ENCODE assay signal across 8 cellular contexts in genomic region chr12:31959051-31959700, GRCh38. TPM values are rescaled to one million over a fixed set of nuclear protein-coding genes. Genes with fewer than 3 reads are reported as not detected.
DNase-seq lines count a peak whose midpoint lies in the region; ATAC-seq lines count a peak whose summit lies in the region.

A gene with protein sequence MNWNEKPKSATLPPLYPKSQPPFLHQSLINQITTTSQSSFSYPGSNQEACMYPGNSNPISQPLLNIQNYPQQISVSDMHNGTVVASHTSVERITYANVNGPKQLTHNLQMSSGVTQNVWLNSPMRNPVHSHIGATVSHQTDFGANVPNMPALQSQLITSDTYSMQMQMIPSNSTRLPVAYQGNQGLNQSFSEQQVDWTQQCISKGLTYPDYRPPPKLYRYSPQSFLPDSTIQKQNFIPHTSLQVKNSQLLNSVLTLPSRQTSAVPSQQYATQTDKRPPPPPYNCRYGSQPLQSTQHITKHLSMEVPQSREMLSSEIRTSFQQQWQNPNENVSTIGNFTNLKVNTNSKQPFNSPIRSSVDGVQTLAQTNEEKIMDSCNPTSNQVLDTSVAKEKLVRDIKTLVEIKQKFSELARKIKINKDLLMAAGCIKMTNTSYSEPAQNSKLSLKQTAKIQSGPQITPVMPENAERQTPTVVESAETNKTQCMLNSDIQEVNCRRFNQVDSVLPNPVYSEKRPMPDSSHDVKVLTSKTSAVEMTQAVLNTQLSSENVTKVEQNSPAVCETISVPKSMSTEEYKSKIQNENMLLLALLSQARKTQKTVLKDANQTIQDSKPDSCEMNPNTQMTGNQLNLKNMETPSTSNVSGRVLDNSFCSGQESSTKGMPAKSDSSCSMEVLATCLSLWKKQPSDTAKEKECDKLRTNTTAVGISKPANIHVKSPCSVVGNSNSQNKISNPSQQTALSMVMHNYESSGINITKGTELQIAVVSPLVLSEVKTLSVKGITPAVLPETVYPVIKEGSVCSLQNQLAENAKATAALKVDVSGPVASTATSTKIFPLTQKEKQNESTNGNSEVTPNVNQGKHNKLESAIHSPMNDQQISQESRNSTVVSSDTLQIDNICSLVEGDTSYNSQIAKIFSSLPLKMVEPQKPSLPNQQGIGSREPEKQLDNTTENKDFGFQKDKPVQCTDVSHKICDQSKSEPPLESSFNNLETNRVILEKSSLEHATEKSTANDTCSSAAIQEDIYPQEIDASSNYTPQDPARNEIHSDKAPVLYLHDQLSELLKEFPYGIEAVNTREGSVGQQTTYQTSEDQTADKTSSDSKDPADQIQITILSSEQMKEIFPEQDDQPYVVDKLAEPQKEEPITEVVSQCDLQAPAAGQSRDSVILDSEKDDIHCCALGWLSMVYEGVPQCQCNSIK (N-terminal part only) (plus strand): TSS chr12:31959415. CDS start chr12:31980956, 21,541 bp downstream.

- no peaks in the 10 kb centered on the region for H3K9me3 ChIP-seq in endocrine pancreas (ENCODE audit: control insufficient read depth, low read length)
- no peaks in the 10 kb centered on the region for H3K9me3 ChIP-seq in mesenchymal stem cell (ENCODE audit: control insufficient read depth, low read length)

- H3K36me3 ChIP-seq in endocrine pancreas (ENCODE audit: control insufficient read depth, insufficient read depth, low read length) (no peaks in the 10 kb centered on the region), mesenchymal stem cell (ENCODE audit: control insufficient read depth in 1 of 2, insufficient read depth in 2 of 2, low read depth in 1 of 2, low read length in 2 of 2) (peaks cover 7 to 24% of the 10 kb centered on the region in 2 experiments)

- peak; percentile 77 for DNase-seq in COR-L47 (lab: John Stamatoyannopoulos, UW)
- DNase-seq in HT1080 (ENCODE audit: low read depth), result peak; percentile 90
- peak; percentile 89 for DNase-seq in NOMO-1 treated with dmso at 0.1 percent for 144 hours (lab: John Stamatoyannopoulos, UW; ENCODE audit: unreplicated experiment)
- peak; percentile 55 to 77 (median 65) for DNase-seq in activated CD8-positive, alpha-beta memory T cell treated with anti-CD3 and anti-CD28 coated beads for 48 hours (ENCODE audit: low read depth in 2 of 3, low spot score in 2 of 3)
- DNase-seq in mesenchymal stem cell, result peak; percentile 89
- peak; percentile 62 for DNase-seq in stimulated activated CD8-positive, alpha-beta memory T cell treated with anti-CD3 and anti-CD28 coated beads, Interleukin-12 subunit alpha, Interleukin-12 subunit beta, amount 100 ng/mL, for 24 hours (ENCODE audit: extremely low read depth)

- peak within 1 kb of the TSS; percentile 92 for H4K91ac ChIP-seq in mesenchymal stem cell (ENCODE audit: low read length)

- peak within 1 kb of the TSS in 1 of 2 experiments; percentile 71 for H2BK12ac ChIP-seq in mesenchymal stem cell (ENCODE audit: low read length in 2 of 2)

- peak within 1 kb of the TSS; percentile 94 to 99 for H3K18ac ChIP-seq in mesenchymal stem cell (ENCODE audit: low read depth in 1 of 2, low read length in 2 of 2)

- peak within 1 kb of the TSS; percentile 94 for H3K4me2 ChIP-seq in mesenchymal stem cell (ENCODE audit: low read length, poor library complexity, severe bottlenecking)

- peak within 1 kb of the TSS; percentile 94 for H3K4me3 ChIP-seq in endocrine pancreas (ENCODE audit: control insufficient read depth, insufficient read depth, low read length)
- peak within 1 kb of the TSS; percentile 84 to 89 for H3K4me3 ChIP-seq in mesenchymal stem cell (ENCODE audit: insufficient read depth in 1 of 2, low read depth in 1 of 2, low read length in 2 of 2)

- H3K4me1 ChIP-seq in endocrine pancreas (ENCODE audit: control insufficient read depth, insufficient read depth, low read length) (peaks cover 6% of the 10 kb centered on the region), mesenchymal stem cell (ENCODE audit: control insufficient read depth, insufficient read depth, low read depth, low read length) (peaks cover 7% of the 10 kb centered on the region)

- peak within 1 kb of the TSS; percentile 84 for H2BK5ac ChIP-seq in mesenchymal stem cell (ENCODE audit: low read depth, low read length, poor library complexity, severe bottlenecking)

- H3K27me3 ChIP-seq in endocrine pancreas (ENCODE audit: control insufficient read depth, insufficient read depth, low read length), result no peaks in the 10 kb centered on the region
- no peaks in the 10 kb centered on the region for H3K27me3 ChIP-seq in mesenchymal stem cell (ENCODE audit: control insufficient read depth in 1 of 2, insufficient read depth in 1 of 2, low read length in 2 of 2)

- peak; percentile 86 for ATAC-seq in GM21367 (IDR thresholded peaks at IDR 0.05; ENCODE audit: unreplicated experiment)

- H2AK5ac ChIP-seq in mesenchymal stem cell (ENCODE audit: low read length, severe bottlenecking), result no peak within 1 kb of the TSS

- H2AFZ ChIP-seq in mesenchymal stem cell (ENCODE audit: low read depth, low read length), result peak within 1 kb of the TSS; percentile 75

- H3K23ac ChIP-seq in mesenchymal stem cell (ENCODE audit: low read length in 2 of 2), result peak within 1 kb of the TSS in 1 of 2 experiments; percentile 93

- peak within 1 kb of the TSS; percentile 80 for H2BK120ac ChIP-seq in mesenchymal stem cell (ENCODE audit: low read depth, low read length)

- peak within 1 kb of the TSS in 1 of 2 experiments; percentile 65 for H3K14ac ChIP-seq in mesenchymal stem cell (ENCODE audit: low read length in 2 of 2)

- peak within 1 kb of the TSS; percentile 67 for H2BK15ac ChIP-seq in mesenchymal stem cell (ENCODE audit: low read depth, poor library complexity, severe bottlenecking)

- peak within 1 kb of the TSS; percentile 46 to 97 for H3K4ac ChIP-seq in mesenchymal stem cell (ENCODE audit: low read depth in 1 of 2, low read length in 2 of 2)

- under 1% methylated on average over 67 of the region's 68 CpGs for WGBS in mesenchymal stem cell

- H3K79me1 ChIP-seq in mesenchymal stem cell (replicated peaks; ENCODE audit: low read length, poor library complexity, severe bottlenecking), result peaks cover 7% of the 10 kb centered on the region

- H3K9ac ChIP-seq in endocrine pancreas (ENCODE audit: control insufficient read depth, insufficient read depth, low read length) (peak within 1 kb of the TSS; percentile 47), mesenchymal stem cell (ENCODE audit: low read length) (peak within 1 kb of the TSS; percentile 87)

- H3K27ac ChIP-seq in mesenchymal stem cell (ENCODE audit: low read length, poor library complexity, severe bottlenecking), result peak within 1 kb of the TSS; percentile 93

- H4K8ac ChIP-seq in mesenchymal stem cell (ENCODE audit: low read length), result peak within 1 kb of the TSS; percentile 87

RNA-seq across cellular contexts. Expression of the gene that starts here (rescaled TPM):
- total RNA-seq in HT1080 (2014; rRNA removed; shearing (Covaris generic)), result 14.0 and 24.9 TPM in 2 replicates
- 11.1 and 19.2 TPM in 2 replicates for polyA plus RNA-seq in HT1080 (2015; cell fraction: cytosol; rRNA removed)
- 38.3 and 39.4 TPM in 2 replicates for polyA plus RNA-seq in HT1080 (2015; cell fraction: nucleus; rRNA removed)
- 25.5 TPM for polyA plus RNA-seq in mesenchymal stem cell (2013, experiment 1 of 2)
- polyA plus RNA-seq in mesenchymal stem cell (2013, experiment 2 of 2), result 27.5 TPM

Comparison
In these comparisons a context has a peak if more than half of its experiments do, and no peak if none do; other contexts are left out.
1. Peak in every context shown above with its lines: DNase-seq, ATAC-seq, H3K4me3 ChIP-seq and H3K27ac ChIP-seq.